12 cellular contexts compared by ENCODE assay signal in genomic region chr5:40683351-40683750, GRCh38. TPM values are rescaled to one million over a fixed set of nuclear protein-coding genes. Genes with fewer than 3 reads are reported as not detected.
DNase-seq lines count a peak whose midpoint lies in the region; ATAC-seq and TF ChIP-seq lines count a peak whose summit lies in the region.
"Had no signal": no experiment of that assay in that cellular context is flagged by ENCODE, and none has a peak within 500 bp of the region (broad histone marks: within the 10 kb centered on the region; RNA-seq: fewer than 3 reads in every experiment).

No MANE protein-coding gene starts in this region.

- H4K20me1 ChIP-seq in BLaER1 treated with 17β-estradiol and CSF1 and Interleukin-3, amounts not matched to agents 10 nM and 100 nM = peaks cover 81 to 85% (median 83%) of the 10 kb centered on the region in 11 experiments

- ATAC-seq in natural killer cell (no peak), GM18873 (IDR thresholded peaks at IDR 0.05; ENCODE audit: low FRiP score, unreplicated experiment) (no peak)

- no peaks in the 10 kb centered on the region for H3K27me3 Mint-ChIP-seq in chondrocyte (ENCODE audit: low read depth)
- no peaks in the 10 kb centered on the region for H3K27me3 Mint-ChIP-seq in natural killer cell (ENCODE audit: low read depth in 2 of 2)

- peak overlapping the region; percentile 74 to 99 (median 96) for H3K4me3 ChIP-seq in BLaER1 treated with 17β-estradiol and CSF1 and Interleukin-3, amounts not matched to agents 10 nM and 100 nM
- H3K4me3 ChIP-seq in NB4 (ENCODE audit: low read depth, low read length) = peak overlapping the region; percentile 62

- DNase-seq in NB4 (ENCODE audit: low read depth) (no peak), chondrocyte (ENCODE audit: low spot score) (no peak), natural killer cell (no peak), NCI-H446 (lab: John Stamatoyannopoulos, UW) (no peak), DMS79 (lab: John Stamatoyannopoulos, UW) (no peak), GF-D8 (lab: John Stamatoyannopoulos, UW) (no peak)
- DNase-seq: activated CD4-positive, CD25-positive, alpha-beta regulatory T cell; cortex of kidney; DMS79 treated with DMSO at 0.1 percent for 48 hours; NCI-H2171 treated with DMSO at 0.1 percent for 48 hours had no signal

- TF ChIP-seq CTCF in NB4 (IDR thresholded peaks at IDR 0.05; ENCODE audit: low read depth, low read length) (no peak), chondrocyte (IDR thresholded peaks at IDR 0.05) (no peak), natural killer cell (IDR thresholded peaks at IDR 0.05) (no peak)

- H3K4me1 ChIP-seq in BLaER1 treated with 17β-estradiol and CSF1 and Interleukin-3, amounts not matched to agents 10 nM and 100 nM = peaks cover 14 to 53% (median 39%) of the 10 kb centered on the region in 10 experiments; a peak in 19 of 20 replicates

- H3K9me3 ChIP-seq in BLaER1 treated with 17β-estradiol and CSF1 and Interleukin-3, amounts not matched to agents 10 nM and 100 nM (replicated peaks in 1 of 11) = no peaks in the 10 kb centered on the region; a peak in 1 of 22 replicates

- no peak for TF ChIP-seq POLR2A in NB4 (IDR thresholded peaks at IDR 0.05; ENCODE audit: extremely low read depth, insufficient read length)

- intact Hi-C loops in natural killer cell (cut with micrococcal nuclease) = loop anchor here (5.0 to 10.0 kb wide), 3 partner anchors 151 to 296 kb away; partner anchors contain the start of gene RPL37

- peak overlapping the region; percentile 74 to 97 (median 82) for H3K4me2 ChIP-seq in BLaER1 treated with 17β-estradiol and CSF1 and Interleukin-3, amounts not matched to agents 10 nM and 100 nM

- H3K36me3 Mint-ChIP-seq in chondrocyte (ENCODE audit: low read depth) (peaks cover 2% of the 10 kb centered on the region), natural killer cell (peaks cover 24% of the 10 kb centered on the region)

- H3K27ac Mint-ChIP-seq in chondrocyte (ENCODE audit: unreplicated experiment) = no peak overlapping the region
- peak overlapping the region; percentile 91 to 95 for H3K27ac Mint-ChIP-seq in natural killer cell

- H3K27ac ChIP-seq in BLaER1 treated with 17β-estradiol and CSF1 and Interleukin-3, amounts not matched to agents 10 nM and 100 nM = peak overlapping the region; percentile 84 to 98 (median 91)

- peaks cover 81% of the 10 kb centered on the region for H3K4me1 Mint-ChIP-seq in chondrocyte (ENCODE audit: low read depth)
- H3K4me1 Mint-ChIP-seq in natural killer cell = peaks cover 94 to 98% of the 10 kb centered on the region in 2 donors

- H3K9me3 Mint-ChIP-seq in chondrocyte (ENCODE audit: low read depth) (no peaks in the 10 kb centered on the region), natural killer cell (no peaks in the 10 kb centered on the region)

- peaks cover 41 to 74% (median 64%) of the 10 kb centered on the region in 11 experiments for H3K36me3 ChIP-seq in BLaER1 treated with 17β-estradiol and CSF1 and Interleukin-3, amounts not matched to agents 10 nM and 100 nM

- H3K9ac ChIP-seq in BLaER1 treated with 17β-estradiol and CSF1 and Interleukin-3, amounts not matched to agents 10 nM and 100 nM = peak overlapping the region; percentile 84 to 99 (median 95)

- H3K27me3 ChIP-seq in BLaER1 treated with 17β-estradiol and CSF1 and Interleukin-3, amounts not matched to agents 10 nM and 100 nM = no peaks in the 10 kb centered on the region; a peak in 4 of 22 replicates

- H3K4me3 Mint-ChIP-seq in chondrocyte (ENCODE audit: unreplicated experiment) = peak overlapping the region; percentile 94
- H3K4me3 Mint-ChIP-seq in natural killer cell = peak overlapping the region; percentile 99

RNA-seq across cellular contexts. Expression of gene PTGER4, which starts 3.6 kb away (rescaled TPM):
- total RNA-seq in chondrocyte (4.3 to 15.4 TPM (median 4.9 TPM) in 3 replicates), natural killer cell (100 to 1,000 TPM; 112 to 126 (median 117) TPM)
